Comparison of ENCODE assay signal across 1 cellular context in the genomic region with DNA sequence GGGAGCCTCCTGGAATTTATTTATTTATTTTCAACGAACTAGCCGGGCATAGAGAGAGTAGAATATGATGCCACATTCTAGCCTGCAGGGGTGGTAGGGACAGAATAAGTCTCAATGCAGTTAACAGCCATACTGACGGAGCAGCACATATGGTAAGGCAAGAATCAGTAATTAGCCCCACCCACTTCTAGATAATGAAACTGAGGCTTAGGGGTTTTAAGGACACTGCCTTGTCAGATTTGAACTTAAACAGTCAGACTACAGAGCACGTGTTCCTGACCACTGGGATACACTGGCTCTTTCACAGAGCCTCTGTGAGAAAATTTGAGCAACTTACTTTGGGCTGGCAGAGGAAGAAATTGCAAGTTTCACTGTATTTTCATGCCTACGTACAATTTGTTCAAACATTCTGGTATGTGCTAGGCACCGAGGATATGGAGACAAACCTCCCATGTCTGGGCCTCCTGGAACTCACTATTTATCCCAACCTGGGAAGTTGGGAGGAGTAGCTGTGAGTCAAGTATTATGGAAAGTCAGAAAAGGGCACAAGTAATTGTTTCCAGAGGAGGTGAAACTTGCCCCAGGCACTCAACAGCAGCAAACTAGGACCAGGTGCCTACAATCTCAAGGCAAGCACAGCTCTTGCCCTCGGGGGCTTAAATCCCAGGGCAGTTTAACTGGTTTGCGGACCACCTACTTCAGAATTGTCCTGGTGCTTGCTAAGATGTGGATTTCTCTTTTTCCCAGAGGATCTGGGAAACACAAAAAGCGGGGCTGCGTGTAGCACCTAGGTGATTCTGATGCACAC.
A peak's percentile ranks its signal among the peaks of the same experiment; 100 is the strongest.
TF ChIP-seq lines count a peak whose summit lies in the region.

No MANE protein-coding gene starts in this region.

TF ChIP-seq in K562, 482 proteins besides CTCF, POLR2A, EP300 and RAD21 (continued from another document):
- TF ChIP-seq, protein P1, sequence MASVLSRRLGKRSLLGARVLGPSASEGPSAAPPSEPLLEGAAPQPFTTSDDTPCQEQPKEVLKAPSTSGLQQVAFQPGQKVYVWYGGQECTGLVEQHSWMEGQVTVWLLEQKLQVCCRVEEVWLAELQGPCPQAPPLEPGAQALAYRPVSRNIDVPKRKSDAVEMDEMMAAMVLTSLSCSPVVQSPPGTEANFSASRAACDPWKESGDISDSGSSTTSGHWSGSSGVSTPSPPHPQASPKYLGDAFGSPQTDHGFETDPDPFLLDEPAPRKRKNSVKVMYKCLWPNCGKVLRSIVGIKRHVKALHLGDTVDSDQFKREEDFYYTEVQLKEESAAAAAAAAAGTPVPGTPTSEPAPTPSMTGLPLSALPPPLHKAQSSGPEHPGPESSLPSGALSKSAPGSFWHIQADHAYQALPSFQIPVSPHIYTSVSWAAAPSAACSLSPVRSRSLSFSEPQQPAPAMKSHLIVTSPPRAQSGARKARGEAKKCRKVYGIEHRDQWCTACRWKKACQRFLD (CRISPR knock-in tag; IDR thresholded peaks at IDR 0.05), result 0 out of 2 replicates have a peak, but pooled peaks have one; percentile 14
- TF ChIP-seq, protein P2, sequence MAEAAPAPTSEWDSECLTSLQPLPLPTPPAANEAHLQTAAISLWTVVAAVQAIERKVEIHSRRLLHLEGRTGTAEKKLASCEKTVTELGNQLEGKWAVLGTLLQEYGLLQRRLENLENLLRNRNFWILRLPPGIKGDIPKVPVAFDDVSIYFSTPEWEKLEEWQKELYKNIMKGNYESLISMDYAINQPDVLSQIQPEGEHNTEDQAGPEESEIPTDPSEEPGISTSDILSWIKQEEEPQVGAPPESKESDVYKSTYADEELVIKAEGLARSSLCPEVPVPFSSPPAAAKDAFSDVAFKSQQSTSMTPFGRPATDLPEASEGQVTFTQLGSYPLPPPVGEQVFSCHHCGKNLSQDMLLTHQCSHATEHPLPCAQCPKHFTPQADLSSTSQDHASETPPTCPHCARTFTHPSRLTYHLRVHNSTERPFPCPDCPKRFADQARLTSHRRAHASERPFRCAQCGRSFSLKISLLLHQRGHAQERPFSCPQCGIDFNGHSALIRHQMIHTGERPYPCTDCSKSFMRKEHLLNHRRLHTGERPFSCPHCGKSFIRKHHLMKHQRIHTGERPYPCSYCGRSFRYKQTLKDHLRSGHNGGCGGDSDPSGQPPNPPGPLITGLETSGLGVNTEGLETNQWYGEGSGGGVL (CRISPR knock-in tag; IDR thresholded peaks at IDR 0.05), result no peak
- TF ChIP-seq NR4A1 (CRISPR knock-in tag; IDR thresholded peaks at IDR 0.05) (no peak), NR4A1 (tag; IDR thresholded peaks at IDR 0.05) (peak; percentile 92), FOXM1 (IDR thresholded peaks at IDR 0.05; ENCODE audit: low read depth) (peak; percentile 75; the same call in 1 of the 2 replicates), FOXM1 (CRISPR knock-in tag; IDR thresholded peaks at IDR 0.05; ENCODE audit: low read depth) (no peak), SOX6 (IDR thresholded peaks at IDR 0.05) (0 out of 2 replicates have a peak, but pooled peaks have one; percentile 25), ATF7 (IDR thresholded peaks at IDR 0.05) (0 out of 2 replicates have a peak, but pooled peaks have one; percentile 17), NCOA1 (IDR thresholded peaks at IDR 0.05; ENCODE audit: low read depth) (0 out of 2 replicates have a peak, but pooled peaks have one; percentile 12), ZNF830 (CRISPR knock-in tag; IDR thresholded peaks at IDR 0.05) (no peak), EWSR1 (IDR thresholded peaks at IDR 0.05; ENCODE audit: borderline replicate concordance, low read depth, partially characterized antibody) (no peak), LEF1 (IDR thresholded peaks at IDR 0.05) (peak; percentile 24; the same call in 1 of the 2 replicates), ZNF175 (CRISPR knock-in tag; IDR thresholded peaks at IDR 0.05; ENCODE audit: low read depth) (0 out of 2 replicates have a peak, but pooled peaks have one; percentile 31), FOSL1 (tag; conservative IDR thresholded peaks at IDR 0.05) (0 out of 2 replicates have a peak, but pooled peaks have one; percentile 16), COPS2 (conservative IDR thresholded peaks at IDR 0.05) (no peak), BHLHE40 (IDR thresholded peaks at IDR 0.05; ENCODE audit: low read length) (peak; percentile 50), RBM17 (IDR thresholded peaks at IDR 0.05; ENCODE audit: borderline replicate concordance, low read depth, low read length) (no peak), ZNF75A (CRISPR knock-in tag; IDR thresholded peaks at IDR 0.05) (no peak), EP400 (IDR thresholded peaks at IDR 0.05) (peak; percentile 50), NR2C1 (IDR thresholded peaks at IDR 0.05) (no peak), NR2C1 (tag; IDR thresholded peaks at IDR 0.05) (0 out of 2 replicates have a peak, but pooled peaks have one; percentile 17), RCOR1 (IDR thresholded peaks at IDR 0.05; ENCODE audit: borderline replicate concordance in 1 of 2, low read depth in 2 of 2, low read length in 2 of 2) (peak in 1 of 2 experiments; percentile 45; a peak in 1 of 4 replicates)
- TF ChIP-seq, protein P3, sequence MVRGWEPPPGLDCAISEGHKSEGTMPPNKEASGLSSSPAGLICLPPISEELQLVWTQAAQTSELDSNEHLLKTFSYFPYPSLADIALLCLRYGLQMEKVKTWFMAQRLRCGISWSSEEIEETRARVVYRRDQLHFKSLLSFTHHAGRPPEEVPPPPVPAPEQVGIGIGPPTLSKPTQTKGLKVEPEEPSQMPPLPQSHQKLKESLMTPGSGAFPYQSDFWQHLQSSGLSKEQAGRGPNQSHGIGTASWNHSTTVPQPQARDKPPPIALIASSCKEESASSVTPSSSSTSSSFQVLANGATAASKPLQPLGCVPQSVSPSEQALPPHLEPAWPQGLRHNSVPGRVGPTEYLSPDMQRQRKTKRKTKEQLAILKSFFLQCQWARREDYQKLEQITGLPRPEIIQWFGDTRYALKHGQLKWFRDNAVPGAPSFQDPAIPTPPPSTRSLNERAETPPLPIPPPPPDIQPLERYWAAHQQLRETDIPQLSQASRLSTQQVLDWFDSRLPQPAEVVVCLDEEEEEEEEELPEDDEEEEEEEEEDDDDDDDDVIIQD (CRISPR knock-in tag; IDR thresholded peaks at IDR 0.05), result no peak
- TF ChIP-seq, protein P4, sequence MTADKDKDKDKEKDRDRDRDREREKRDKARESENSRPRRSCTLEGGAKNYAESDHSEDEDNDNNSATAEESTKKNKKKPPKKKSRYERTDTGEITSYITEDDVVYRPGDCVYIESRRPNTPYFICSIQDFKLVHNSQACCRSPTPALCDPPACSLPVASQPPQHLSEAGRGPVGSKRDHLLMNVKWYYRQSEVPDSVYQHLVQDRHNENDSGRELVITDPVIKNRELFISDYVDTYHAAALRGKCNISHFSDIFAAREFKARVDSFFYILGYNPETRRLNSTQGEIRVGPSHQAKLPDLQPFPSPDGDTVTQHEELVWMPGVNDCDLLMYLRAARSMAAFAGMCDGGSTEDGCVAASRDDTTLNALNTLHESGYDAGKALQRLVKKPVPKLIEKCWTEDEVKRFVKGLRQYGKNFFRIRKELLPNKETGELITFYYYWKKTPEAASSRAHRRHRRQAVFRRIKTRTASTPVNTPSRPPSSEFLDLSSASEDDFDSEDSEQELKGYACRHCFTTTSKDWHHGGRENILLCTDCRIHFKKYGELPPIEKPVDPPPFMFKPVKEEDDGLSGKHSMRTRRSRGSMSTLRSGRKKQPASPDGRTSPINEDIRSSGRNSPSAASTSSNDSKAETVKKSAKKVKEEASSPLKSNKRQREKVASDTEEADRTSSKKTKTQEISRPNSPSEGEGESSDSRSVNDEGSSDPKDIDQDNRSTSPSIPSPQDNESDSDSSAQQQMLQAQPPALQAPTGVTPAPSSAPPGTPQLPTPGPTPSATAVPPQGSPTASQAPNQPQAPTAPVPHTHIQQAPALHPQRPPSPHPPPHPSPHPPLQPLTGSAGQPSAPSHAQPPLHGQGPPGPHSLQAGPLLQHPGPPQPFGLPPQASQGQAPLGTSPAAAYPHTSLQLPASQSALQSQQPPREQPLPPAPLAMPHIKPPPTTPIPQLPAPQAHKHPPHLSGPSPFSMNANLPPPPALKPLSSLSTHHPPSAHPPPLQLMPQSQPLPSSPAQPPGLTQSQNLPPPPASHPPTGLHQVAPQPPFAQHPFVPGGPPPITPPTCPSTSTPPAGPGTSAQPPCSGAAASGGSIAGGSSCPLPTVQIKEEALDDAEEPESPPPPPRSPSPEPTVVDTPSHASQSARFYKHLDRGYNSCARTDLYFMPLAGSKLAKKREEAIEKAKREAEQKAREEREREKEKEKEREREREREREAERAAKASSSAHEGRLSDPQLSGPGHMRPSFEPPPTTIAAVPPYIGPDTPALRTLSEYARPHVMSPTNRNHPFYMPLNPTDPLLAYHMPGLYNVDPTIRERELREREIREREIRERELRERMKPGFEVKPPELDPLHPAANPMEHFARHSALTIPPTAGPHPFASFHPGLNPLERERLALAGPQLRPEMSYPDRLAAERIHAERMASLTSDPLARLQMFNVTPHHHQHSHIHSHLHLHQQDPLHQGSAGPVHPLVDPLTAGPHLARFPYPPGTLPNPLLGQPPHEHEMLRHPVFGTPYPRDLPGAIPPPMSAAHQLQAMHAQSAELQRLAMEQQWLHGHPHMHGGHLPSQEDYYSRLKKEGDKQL (CRISPR knock-in tag; IDR thresholded peaks at IDR 0.05; ENCODE audit: borderline replicate concordance), result no peak
- TF ChIP-seq, protein P5, sequence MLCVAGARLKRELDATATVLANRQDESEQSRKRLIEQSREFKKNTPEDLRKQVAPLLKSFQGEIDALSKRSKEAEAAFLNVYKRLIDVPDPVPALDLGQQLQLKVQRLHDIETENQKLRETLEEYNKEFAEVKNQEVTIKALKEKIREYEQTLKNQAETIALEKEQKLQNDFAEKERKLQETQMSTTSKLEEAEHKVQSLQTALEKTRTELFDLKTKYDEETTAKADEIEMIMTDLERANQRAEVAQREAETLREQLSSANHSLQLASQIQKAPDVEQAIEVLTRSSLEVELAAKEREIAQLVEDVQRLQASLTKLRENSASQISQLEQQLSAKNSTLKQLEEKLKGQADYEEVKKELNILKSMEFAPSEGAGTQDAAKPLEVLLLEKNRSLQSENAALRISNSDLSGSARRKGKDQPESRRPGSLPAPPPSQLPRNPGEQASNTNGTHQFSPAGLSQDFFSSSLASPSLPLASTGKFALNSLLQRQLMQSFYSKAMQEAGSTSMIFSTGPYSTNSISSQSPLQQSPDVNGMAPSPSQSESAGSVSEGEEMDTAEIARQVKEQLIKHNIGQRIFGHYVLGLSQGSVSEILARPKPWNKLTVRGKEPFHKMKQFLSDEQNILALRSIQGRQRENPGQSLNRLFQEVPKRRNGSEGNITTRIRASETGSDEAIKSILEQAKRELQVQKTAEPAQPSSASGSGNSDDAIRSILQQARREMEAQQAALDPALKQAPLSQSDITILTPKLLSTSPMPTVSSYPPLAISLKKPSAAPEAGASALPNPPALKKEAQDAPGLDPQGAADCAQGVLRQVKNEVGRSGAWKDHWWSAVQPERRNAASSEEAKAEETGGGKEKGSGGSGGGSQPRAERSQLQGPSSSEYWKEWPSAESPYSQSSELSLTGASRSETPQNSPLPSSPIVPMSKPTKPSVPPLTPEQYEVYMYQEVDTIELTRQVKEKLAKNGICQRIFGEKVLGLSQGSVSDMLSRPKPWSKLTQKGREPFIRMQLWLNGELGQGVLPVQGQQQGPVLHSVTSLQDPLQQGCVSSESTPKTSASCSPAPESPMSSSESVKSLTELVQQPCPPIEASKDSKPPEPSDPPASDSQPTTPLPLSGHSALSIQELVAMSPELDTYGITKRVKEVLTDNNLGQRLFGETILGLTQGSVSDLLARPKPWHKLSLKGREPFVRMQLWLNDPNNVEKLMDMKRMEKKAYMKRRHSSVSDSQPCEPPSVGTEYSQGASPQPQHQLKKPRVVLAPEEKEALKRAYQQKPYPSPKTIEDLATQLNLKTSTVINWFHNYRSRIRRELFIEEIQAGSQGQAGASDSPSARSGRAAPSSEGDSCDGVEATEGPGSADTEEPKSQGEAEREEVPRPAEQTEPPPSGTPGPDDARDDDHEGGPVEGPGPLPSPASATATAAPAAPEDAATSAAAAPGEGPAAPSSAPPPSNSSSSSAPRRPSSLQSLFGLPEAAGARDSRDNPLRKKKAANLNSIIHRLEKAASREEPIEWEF (CRISPR knock-in tag; IDR thresholded peaks at IDR 0.05), result 0 out of 2 replicates have a peak, but pooled peaks have one; percentile 39
